9 cellular contexts compared by ENCODE assay signal in genomic region chr14:30355431-30355913, GRCh38.
DNase-seq lines count a peak whose midpoint lies in the region; ATAC-seq and TF ChIP-seq lines count a peak whose summit lies in the region.
"Had no signal": no experiment of that assay in that cellular context is flagged by ENCODE, and none has a peak within 500 bp of the region (broad histone marks: within the 10 kb centered on the region; RNA-seq: fewer than 3 reads in every experiment).

No MANE protein-coding gene starts in this region.

- no peak overlapping the region for H3K4me3 Mint-ChIP-seq in activated naive CD4-positive, alpha-beta T cell treated with anti-CD3 and anti-CD28 coated beads for 36 hours

- H3K36me3 ChIP-seq in OCI-LY3 (replicated peaks; ENCODE audit: low read depth, low read length) (no peaks in the 10 kb centered on the region), tibial artery (no peaks in the 10 kb centered on the region)
- H3K36me3 ChIP-seq: BLaER1 treated with 17β-estradiol and CSF1 and Interleukin-3, amounts not matched to agents 10 nM and 100 nM had no signal

- peak; percentile 79 for ATAC-seq in HG02798 (IDR thresholded peaks at IDR 0.05; ENCODE audit: poor library complexity, unreplicated experiment)
- ATAC-seq in stimulated activated naive CD8-positive, alpha-beta T cell treated with anti-CD3 and anti-CD28 coated beads, Interleukin-15, Interleukin-2, amounts not matched to agents 100 U/mL and 50 U/mL, for 24 hours: peak; percentile 91
- no peak for ATAC-seq in HG02840 (IDR thresholded peaks at IDR 0.05; ENCODE audit: low FRiP score, unreplicated experiment)

- H3K79me2 ChIP-seq in OCI-LY3 (ENCODE audit: low read length): no peaks in the 10 kb centered on the region

- H3K27ac Mint-ChIP-seq in activated naive CD4-positive, alpha-beta T cell treated with anti-CD3 and anti-CD28 coated beads for 36 hours: no peak overlapping the region

- no peaks in the 10 kb centered on the region for H3K36me3 Mint-ChIP-seq in activated naive CD4-positive, alpha-beta T cell treated with anti-CD3 and anti-CD28 coated beads for 36 hours (ENCODE audit: low read depth)

- H2AFZ ChIP-seq in OCI-LY3 (ENCODE audit: low read depth, low read length): no peak overlapping the region

- H3K27me3 ChIP-seq in OCI-LY3 (ENCODE audit: low read depth, low read length) (no peaks in the 10 kb centered on the region), tibial artery (no peaks in the 10 kb centered on the region)
- H3K27me3 ChIP-seq: BLaER1 treated with 17β-estradiol and CSF1 and Interleukin-3, amounts not matched to agents 10 nM and 100 nM had no signal

- TF ChIP-seq CTCF in OCI-LY3 (IDR thresholded peaks at IDR 0.05; ENCODE audit: low read depth, low read length) (no peak), tibial artery (IDR thresholded peaks at IDR 0.05) (no peak)

- intact Hi-C loops in activated naive CD4-positive, alpha-beta T cell treated with anti-CD3 and anti-CD28 coated beads for 36 hours (cut with micrococcal nuclease): no loop called here
- intact Hi-C loops in tibial artery (cut with DNase I; ENCODE audit: low total_unique reads): no loop called here

- CTCF ChIA-PET in activated naive CD4-positive, alpha-beta T cell treated with anti-CD3 and anti-CD28 coated beads for 36 hours (lab: Charles Lee): interaction anchor here (1.2 to 1.4 kb wide), 2 partner anchors 17 to 165 kb away, joined by 3 read pairs; no protein-coding TSS in a partner anchor

- no peak overlapping the region for H3K4me3 ChIP-seq in OCI-LY3 (ENCODE audit: low read length)
- H3K4me3 ChIP-seq in tibial artery: no peak overlapping the region
- H3K4me3 ChIP-seq: BLaER1 treated with 17β-estradiol and CSF1 and Interleukin-3, amounts not matched to agents 10 nM and 100 nM had no signal

- H3K4me1 ChIP-seq in OCI-LY3 (ENCODE audit: low read length) (peaks cover 20% of the 10 kb centered on the region; the same call in 1 of the 2 replicates), tibial artery (no peaks in the 10 kb centered on the region)

- H3K9me3 ChIP-seq in OCI-LY3 (ENCODE audit: insufficient read depth, low read length): no peaks in the 10 kb centered on the region
- H3K9me3 ChIP-seq in tibial artery: no peaks in the 10 kb centered on the region

- peaks cover 18% of the 10 kb centered on the region for H3K4me1 Mint-ChIP-seq in activated naive CD4-positive, alpha-beta T cell treated with anti-CD3 and anti-CD28 coated beads for 36 hours (ENCODE audit: low read depth)

- peak; percentile 7 for DNase-seq in activated naive CD4-positive, alpha-beta T cell treated with anti-CD3 and anti-CD28 coated beads for 36 hours
- DNase-seq in activated naive CD4-positive, alpha-beta T cell treated with Interleukin-2 at 50 U/mL for 16 hours: no peak
- peak; percentile 11 for DNase-seq in stimulated activated naive CD8-positive, alpha-beta T cell treated with anti-CD3 and anti-CD28 coated beads, Interleukin-15, Interleukin-2, amounts not matched to agents 100 U/mL and 50 U/mL, for 24 hours
- no peak for DNase-seq in tibial artery
- DNase-seq in AML-193 (lab: John Stamatoyannopoulos, UW): no peak

- peaks cover 2% of the 10 kb centered on the region for H3K27me3 Mint-ChIP-seq in activated naive CD4-positive, alpha-beta T cell treated with anti-CD3 and anti-CD28 coated beads for 36 hours (ENCODE audit: low read depth)

- no peaks in the 10 kb centered on the region for H4K20me1 ChIP-seq in OCI-LY3 (ENCODE audit: insufficient read depth, low read length)
- H4K20me1 ChIP-seq: BLaER1 treated with 17β-estradiol and CSF1 and Interleukin-3, amounts not matched to agents 10 nM and 100 nM had no signal

- peaks cover 3% of the 10 kb centered on the region for H3K9me3 Mint-ChIP-seq in activated naive CD4-positive, alpha-beta T cell treated with anti-CD3 and anti-CD28 coated beads for 36 hours

- H3K4me2 ChIP-seq in OCI-LY3 (ENCODE audit: low read length): 0 out of 2 replicates have a peak overlapping the region, but pooled peaks have one; percentile 19
- H3K4me2 ChIP-seq: BLaER1 treated with 17β-estradiol and CSF1 and Interleukin-3, amounts not matched to agents 10 nM and 100 nM had no signal

- H3K9ac ChIP-seq in OCI-LY3 (ENCODE audit: low read length): no peak overlapping the region
- H3K9ac ChIP-seq: BLaER1 treated with 17β-estradiol and CSF1 and Interleukin-3, amounts not matched to agents 10 nM and 100 nM had no signal

- no peak overlapping the region for H3K27ac ChIP-seq in OCI-LY3 (ENCODE audit: low read length)
- no peak overlapping the region for H3K27ac ChIP-seq in tibial artery
- H3K27ac ChIP-seq: BLaER1 treated with 17β-estradiol and CSF1 and Interleukin-3, amounts not matched to agents 10 nM and 100 nM had no signal

Comparison
In these comparisons a context has a peak if more than half of its experiments do, and no peak if none do; other contexts are left out.
1. DNase-seq: peak in activated naive CD4-positive, alpha-beta T cell treated with anti-CD3 and anti-CD28 coated beads for 36 hours (single experiment) and stimulated activated naive CD8-positive, alpha-beta T cell treated with anti-CD3 and anti-CD28 coated beads, Interleukin-15, Interleukin-2, amounts not matched to agents 100 U/mL and 50 U/mL, for 24 hours (single experiment); none in activated naive CD4-positive, alpha-beta T cell treated with Interleukin-2 at 50 U/mL for 16 hours (single experiment), tibial artery (0 of 2) and AML-193 (0 of 2).